In the genomic region with DNA sequence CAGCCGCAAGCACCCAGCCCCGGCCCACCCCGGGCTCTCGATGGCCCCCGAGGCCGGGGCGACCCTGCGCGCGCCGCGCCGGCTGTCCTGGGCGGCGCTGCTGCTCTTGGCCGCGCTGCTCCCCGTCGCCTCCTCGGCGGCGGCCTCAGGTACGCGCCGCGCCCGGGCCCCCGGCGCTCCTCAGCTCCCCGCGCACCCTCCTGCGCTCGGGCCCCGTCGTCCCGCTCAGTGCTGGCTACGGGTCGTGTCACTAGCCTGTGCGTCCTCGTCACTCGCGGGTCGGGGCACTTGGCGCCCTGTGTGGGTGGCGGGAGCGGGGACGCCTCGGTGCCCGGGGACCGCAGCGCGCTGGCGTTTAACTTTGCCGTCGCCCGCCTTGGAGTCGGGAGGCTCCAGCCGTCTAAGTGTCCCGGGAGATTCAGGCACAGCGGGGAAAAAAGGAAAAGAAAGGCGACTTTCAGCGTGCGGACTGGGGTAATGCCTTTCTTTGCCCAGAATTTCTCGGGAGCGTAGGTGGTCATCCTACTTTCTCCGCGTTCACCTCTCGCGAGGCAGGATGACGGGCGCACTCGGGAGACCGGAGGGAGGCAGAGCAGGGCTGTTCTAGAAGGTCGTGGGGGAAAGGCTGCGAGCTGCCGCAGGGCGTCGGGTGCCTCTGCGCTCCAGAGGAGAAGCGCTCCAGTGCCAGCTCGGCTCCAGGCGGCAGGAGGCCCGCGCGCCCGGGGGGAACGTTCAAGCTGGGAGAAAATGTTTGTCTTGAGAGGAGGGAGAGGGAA, we compare ENCODE assay signal across 8 cellular contexts. TPM values are rescaled to one million over a fixed set of nuclear protein-coding genes. Genes with fewer than 3 reads are reported as not detected.
A peak's percentile ranks its signal among the peaks of the same experiment; 100 is the strongest.
DNase-seq lines count a peak whose midpoint lies in the region; ATAC-seq and TF ChIP-seq lines count a peak whose summit lies in the region.

No MANE protein-coding gene starts in this region.

- H3K9me3 Mint-ChIP-seq in CD14-positive monocyte = peaks cover 0 to 15% (median 5%) of the 10 kb centered on the region in 7 donors
- H3K9me3 Mint-ChIP-seq in T-cell = no peaks in the 10 kb centered on the region
- peaks cover 7% of the 10 kb centered on the region for H3K9me3 Mint-ChIP-seq in nephron progenitor cell

- no peaks in the 10 kb centered on the region for H3K36me3 Mint-ChIP-seq in CD14-positive monocyte
- H3K36me3 Mint-ChIP-seq in T-cell = no peaks in the 10 kb centered on the region
- H3K36me3 Mint-ChIP-seq in nephron progenitor cell (ENCODE audit: low read depth) = no peaks in the 10 kb centered on the region

- TF ChIP-seq CTCF in CD14-positive monocyte (IDR thresholded peaks at IDR 0.05) (no peak), epithelial cell of esophagus (IDR thresholded peaks at IDR 0.05; ENCODE audit: insufficient read depth, low read depth, low read length, missing control alignments) (no peak), nephron progenitor cell (IDR thresholded peaks at IDR 0.05) (no peak)

- peaks cover 20% of the 10 kb centered on the region for H3K4me1 Mint-ChIP-seq in CD14-positive monocyte
- H3K4me1 Mint-ChIP-seq in T-cell = peaks cover 22 to 25% (median 25%) of the 10 kb centered on the region in 3 donors
- peaks cover 11% of the 10 kb centered on the region for H3K4me1 Mint-ChIP-seq in nephron progenitor cell

- H3K4me3 Mint-ChIP-seq in CD14-positive monocyte = peak overlapping the region; percentile 72 to 89
- peak overlapping the region in 2 of 3 donors; percentile 47 to 57 for H3K4me3 Mint-ChIP-seq in T-cell
- peak overlapping the region; percentile 81 for H3K4me3 Mint-ChIP-seq in nephron progenitor cell

- H3K4me3 ChIP-seq in epithelial cell of esophagus (ENCODE audit: low read length) = peak overlapping the region; percentile 14

- H3K27ac Mint-ChIP-seq in CD14-positive monocyte (no peak overlapping the region), T-cell (no peak overlapping the region), nephron progenitor cell (no peak overlapping the region)

- POLR2A ChIA-PET in T-cell (lab: Charles Lee) = no interaction called here

- intact Hi-C loops in CD14-positive monocyte (cut with micrococcal nuclease) = loop anchor here in 1 of 2 donors (2.0 kb wide), 1 partner anchor 485 kb away; no protein-coding TSS in a partner anchor

- CTCF ChIA-PET in T-cell (lab: Charles Lee) = no interaction called here

- ATAC-seq in GM21619 (IDR thresholded peaks at IDR 0.05; ENCODE audit: unreplicated experiment) (peak; percentile 24), T-cell (replicated peaks in 1 of 4) (peak in 3 of 4 experiments; percentile 30 to 52 (median 40)), HG03469 (IDR thresholded peaks at IDR 0.05; ENCODE audit: unreplicated experiment) (no peak), GM21529 (IDR thresholded peaks at IDR 0.05; ENCODE audit: unreplicated experiment) (no peak), HG02623 (IDR thresholded peaks at IDR 0.05; ENCODE audit: unreplicated experiment) (no peak)

- no peak for DNase-seq in CD14-positive monocyte (ENCODE audit: low spot score)
- DNase-seq in T-cell = peak in 3 of 34 experiments; percentile 12 to 25 (median 18)
- peak; percentile 34 for DNase-seq in epithelial cell of esophagus (ENCODE audit: low read depth)
- DNase-seq in nephron progenitor cell = peak; percentile 63

- H3K27me3 Mint-ChIP-seq in CD14-positive monocyte (ENCODE audit: low read depth in 3 of 3) (peaks cover 78 to 91% (median 81%) of the 10 kb centered on the region in 3 donors), T-cell (peaks cover 77 to 85% of the 10 kb centered on the region in 2 donors), nephron progenitor cell (ENCODE audit: low read depth, poor library complexity) (peaks cover 96% of the 10 kb centered on the region)

RNA-seq across cellular contexts. Expression of gene FNDC1, which starts 0.5 kb away (rescaled TPM):
- polyA plus RNA-seq in CD14-positive monocyte = not detected
- under 1 TPM in 1 of 5 donors, not detected in 4; 0.03 TPM for total RNA-seq in T-cell

Comparison
In these comparisons a context has a peak if more than half of its experiments do, and no peak if none do; other contexts are left out.
1. ATAC-seq: peak in GM21619 (single experiment) and T-cell (3 of 4); none in HG03469 (single experiment), GM21529 (single experiment) and HG02623 (single experiment).
2. Peak in every context shown above with its lines, with median percentiles within 50 percentile points of each other: H3K4me3 Mint-ChIP-seq.